In the genomic region with DNA sequence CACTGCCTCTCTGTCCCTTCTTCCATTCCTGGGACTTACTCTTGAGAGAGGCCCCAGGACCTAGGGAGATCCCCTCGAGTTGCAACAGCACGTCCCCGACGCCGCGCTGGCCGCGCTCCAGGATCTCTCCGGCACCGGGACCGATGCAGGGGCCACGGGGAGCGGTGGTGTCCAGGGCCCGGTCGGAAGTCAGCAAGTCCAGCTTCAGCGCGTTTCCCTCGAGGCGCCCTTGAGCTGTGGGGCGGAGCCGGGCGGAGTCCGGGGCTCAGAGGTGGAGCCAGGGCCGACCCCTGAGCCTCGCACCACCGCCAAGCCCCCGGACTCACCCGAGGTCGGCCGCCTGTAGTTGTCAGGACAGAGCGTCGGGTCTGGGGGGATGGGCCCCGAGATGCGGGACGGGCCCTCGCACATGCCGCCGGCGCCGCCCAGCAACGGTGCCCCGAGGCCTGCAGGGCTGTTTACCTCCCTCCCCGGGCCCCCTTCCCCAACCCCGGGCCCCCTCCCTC, we compare ENCODE assay signal across 8 cellular contexts. TPM values are rescaled to one million over a fixed set of nuclear protein-coding genes. Genes with fewer than 3 reads are reported as not detected.
DNase-seq lines count a peak whose midpoint lies in the region; TF ChIP-seq lines count a peak whose summit lies in the region.

No MANE protein-coding gene starts in this region.

- DNase-seq in T-helper 2 cell treated with Interferon-gamma antibody and Interleukin-4, amounts not matched to agents 5 μg/mL and 100 μg/mL, for 36 hours (ENCODE audit: low spot score) = no peak
- no peak for DNase-seq in T-helper 2 cell
- DNase-seq in NAMALWA (ENCODE audit: low spot score) = peak; percentile 54
- no peak for DNase-seq in colonic mucosa
- DNase-seq in uterus = peak in 1 of 2 donors; percentile 51
- DNase-seq in NCI-H187 treated with DMSO at 0.1 percent for 48 hours (lab: John Stamatoyannopoulos, UW) = no peak
- no peak for DNase-seq in NOMO-1 treated with dmso at 0.1 percent for 144 hours (lab: John Stamatoyannopoulos, UW; ENCODE audit: unreplicated experiment)

- intact Hi-C loops in colonic mucosa (cut with DNase I) = loop anchor here (10.0 kb wide), 1 partner anchor 141 kb away; a partner anchor contains a TSS
- intact Hi-C loops in uterus (cut with DNase I; ENCODE audit: low total_unique reads) = no loop called here

- H3K36me3 Mint-ChIP-seq in T-helper 2 cell treated with Interferon-gamma antibody and Interleukin-4, amounts not matched to agents 5 μg/mL and 100 μg/mL, for 36 hours (ENCODE audit: low read depth) = no peaks in the 10 kb centered on the region

- H3K9me3 ChIP-seq in colonic mucosa (no peaks in the 10 kb centered on the region), mesodermal cell (ENCODE audit: control insufficient read depth, low read length) (no peaks in the 10 kb centered on the region), uterus (no peaks in the 10 kb centered on the region)

- peak overlapping the region; percentile 70 for H3K27ac ChIP-seq in colonic mucosa
- H3K27ac ChIP-seq in mesodermal cell (ENCODE audit: low read depth, low read length, severe bottlenecking) = peak overlapping the region; percentile 57
- H3K27ac ChIP-seq in uterus = peak overlapping the region; percentile 85 to 89

- no peaks in the 10 kb centered on the region for H3K27me3 ChIP-seq in colonic mucosa
- no peaks in the 10 kb centered on the region for H3K27me3 ChIP-seq in uterus

- H3K36me3 ChIP-seq in colonic mucosa = no peaks in the 10 kb centered on the region
- H3K36me3 ChIP-seq in mesodermal cell (ENCODE audit: control insufficient read depth, insufficient read depth, low read length) = peaks cover 17% of the 10 kb centered on the region
- H3K36me3 ChIP-seq in uterus = no peaks in the 10 kb centered on the region

- peak overlapping the region; percentile 67 for H3K4me3 Mint-ChIP-seq in T-helper 2 cell treated with Interferon-gamma antibody and Interleukin-4, amounts not matched to agents 5 μg/mL and 100 μg/mL, for 36 hours

- no peak for TF ChIP-seq CTCF in colonic mucosa (IDR thresholded peaks at IDR 0.05)
- TF ChIP-seq CTCF in uterus (IDR thresholded peaks at IDR 0.05) = no peak

- no peaks in the 10 kb centered on the region for H3K27me3 Mint-ChIP-seq in T-helper 2 cell treated with Interferon-gamma antibody and Interleukin-4, amounts not matched to agents 5 μg/mL and 100 μg/mL, for 36 hours (ENCODE audit: low read depth)

- H3K27ac Mint-ChIP-seq in T-helper 2 cell treated with Interferon-gamma antibody and Interleukin-4, amounts not matched to agents 5 μg/mL and 100 μg/mL, for 36 hours = no peak overlapping the region

- peaks cover 7% of the 10 kb centered on the region for H3K4me1 Mint-ChIP-seq in T-helper 2 cell treated with Interferon-gamma antibody and Interleukin-4, amounts not matched to agents 5 μg/mL and 100 μg/mL, for 36 hours (ENCODE audit: low read depth)

- no peak for TF ChIP-seq POLR2A in uterus (IDR thresholded peaks at IDR 0.05)

- H3K4me1 ChIP-seq in colonic mucosa (peaks cover 16% of the 10 kb centered on the region), mesodermal cell (ENCODE audit: control insufficient read depth, insufficient read depth, low read length, poor library complexity, severe bottlenecking) (peaks cover 6% of the 10 kb centered on the region), uterus (peaks cover 4 to 7% of the 10 kb centered on the region in 2 donors)

- H3K9ac ChIP-seq in colonic mucosa (ENCODE audit: low read depth in 2 of 2, low read length in 2 of 2) = peak overlapping the region; percentile 43 to 66

- H3K4me3 ChIP-seq in colonic mucosa (peak overlapping the region; percentile 88), mesodermal cell (ENCODE audit: extremely low read depth, insufficient read depth, low read length, poor library complexity, severe bottlenecking) (peak overlapping the region; percentile 67), uterus (peak overlapping the region; percentile 86 to 91)

- no peaks in the 10 kb centered on the region for H3K9me3 Mint-ChIP-seq in T-helper 2 cell treated with Interferon-gamma antibody and Interleukin-4, amounts not matched to agents 5 μg/mL and 100 μg/mL, for 36 hours

- 1 to 3% methylated on average over 36 to 42 of the region's 44 CpGs for WGBS in mesodermal cell (ENCODE audit: insufficient coverage in 2 of 2), 2 experiments

RNA-seq across cellular contexts. Expression of a gene that starts 0.5 kb away (rescaled TPM):
- 10 to 100 TPM in 1 of 2 donors, 1 to 10 TPM in 1; 9.1 to 13.0 TPM for total RNA-seq in colonic mucosa
- 19.1 TPM for polyA plus RNA-seq in mesodermal cell (2013, experiment 1 of 2)
- polyA plus RNA-seq in mesodermal cell (2013, experiment 2 of 2) = 14.0 TPM
- total RNA-seq in uterus = 10 to 100 TPM in 3 of 4 donors, 1 to 10 TPM in 1; 4.1 to 22.4 (median 13.7) TPM

RNA-seq across cellular contexts. Expression of a gene that starts 0.5 kb away (rescaled TPM):
- 1 to 10 TPM; 1.1 to 1.4 TPM for total RNA-seq in colonic mucosa
- polyA plus RNA-seq in mesodermal cell (2013, experiment 1 of 2) = 4.5 TPM
- polyA plus RNA-seq in mesodermal cell (2013, experiment 2 of 2) = 3.6 TPM
- total RNA-seq in uterus = 1 to 10 TPM in 3 of 4 donors, not detected in 1; 5.3 to 8.6 (median 6.9) TPM

RNA-seq across cellular contexts. Expression of a gene that starts 5.3 kb away (rescaled TPM):
- 10 to 100 TPM in 1 of 2 donors, 1 to 10 TPM in 1; 4.6 to 10.3 TPM for total RNA-seq in colonic mucosa
- polyA plus RNA-seq in mesodermal cell (2013, experiment 1 of 2) = 0.96 TPM
- 0.30 TPM for polyA plus RNA-seq in mesodermal cell (2013, experiment 2 of 2)
- total RNA-seq in uterus = 10 to 100 TPM in 1 of 4 donors, 1 to 10 TPM in 2, not detected in 1; 1.6 to 32.9 (median 7.9) TPM

RNA-seq across cellular contexts. Expression of a gene that starts 6.0 kb away (rescaled TPM):
- total RNA-seq in colonic mucosa (10 to 100 TPM; 11.8 to 27.5 TPM), uterus (10 to 100 TPM; 17.8 to 33.4 (median 29.8) TPM)
- polyA plus RNA-seq in mesodermal cell (2013, experiment 1 of 2) = 27.2 TPM
- polyA plus RNA-seq in mesodermal cell (2013, experiment 2 of 2) = 24.9 TPM

RNA-seq across cellular contexts. Expression of a gene that starts 21.1 kb away (rescaled TPM):
- total RNA-seq in colonic mucosa (1 to 10 TPM; 1.9 to 2.5 TPM), uterus (1 to 10 TPM in 1 of 4 donors, under 1 TPM in 2, not detected in 1; 0.41 to 1.2 (median 0.51) TPM)
- polyA plus RNA-seq in mesodermal cell (2013, experiment 1 of 2) = 3.9 TPM
- 4.7 TPM for polyA plus RNA-seq in mesodermal cell (2013, experiment 2 of 2)
